ENCODE assay signal across 8 cellular contexts in genomic region chr3:9396301-9396631, GRCh38. TPM values are rescaled to one million over a fixed set of nuclear protein-coding genes. Genes with fewer than 3 reads are reported as not detected.
A peak's percentile ranks its signal among the peaks of the same experiment; 100 is the strongest.
DNase-seq lines count a peak whose midpoint lies in the region; TF ChIP-seq lines count a peak whose summit lies in the region.

No MANE protein-coding gene starts in this region.

- H3K36me3 ChIP-seq in MM.1S (replicated peaks; ENCODE audit: insufficient read depth, low read length) (peaks cover 10% of the 10 kb centered on the region; the same call in 1 of the 2 replicates), breast epithelium (no peaks in the 10 kb centered on the region)

- POLR2A ChIA-PET in HEK293T (lab: Yijun Ruan, JAX), result interaction anchor here (0.7 to 3.5 kb wide), 20 partner anchors 8 to 102 kb away, joined by 3 to 46 read pairs (median 4); partner anchors contain the start of gene THUMPD3

- peak; percentile 54 to 69 for DNase-seq in NCI-H2081 (lab: John Stamatoyannopoulos, UW)
- DNase-seq in NCI-H2081 treated with DMSO at 0.1 percent for 48 hours (lab: John Stamatoyannopoulos, UW), result no peak
- peak; percentile 69 for DNase-seq in HEK293T (ENCODE audit: extremely low spot score)
- DNase-seq in MM.1S, result peak; percentile 87
- DNase-seq in SKM-1 (lab: John Stamatoyannopoulos, UW; ENCODE audit: unreplicated experiment), result peak; percentile 78
- DNase-seq in breast epithelium (ENCODE audit: low spot score in 2 of 2), result peak; percentile 83 to 94
- DNase-seq in iris pigment epithelial cell (ENCODE audit: low read depth), result peak; percentile 99
- peak; percentile 49 to 74 (median 59) for DNase-seq in stimulated activated CD4-positive, alpha-beta T cell treated with anti-CD3 and anti-CD28 coated beads, Interleukin-1b, Interleukin-23, amount 100 ng/mL, for 24 hours (ENCODE audit: low read depth in 4 of 4, low spot score in 1 of 4)

- CTCF ChIA-PET in HEK293T (lab: Yijun Ruan, JAX), result no interaction called here

- peaks cover 86% of the 10 kb centered on the region for H3K79me2 ChIP-seq in MM.1S (ENCODE audit: low read length)

- H4K20me1 ChIP-seq in MM.1S (ENCODE audit: insufficient read depth, low read length), result peaks cover 52% of the 10 kb centered on the region

- H3K27ac ChIP-seq in MM.1S (ENCODE audit: low read length), result peak overlapping the region; percentile 88
- peak overlapping the region; percentile 100 for H3K27ac ChIP-seq in breast epithelium

- H3K27me3 ChIP-seq in MM.1S (replicated peaks; ENCODE audit: insufficient read depth, low read length) (no peaks in the 10 kb centered on the region), breast epithelium (no peaks in the 10 kb centered on the region)

- peak; percentile 16 for TF ChIP-seq POLR2A in breast epithelium (IDR thresholded peaks at IDR 0.05)

- no peak for TF ChIP-seq CTCF in MM.1S (IDR thresholded peaks at IDR 0.05; ENCODE audit: low read length)
- TF ChIP-seq CTCF in breast epithelium (IDR thresholded peaks at IDR 0.05), result no peak

- H3K9ac ChIP-seq in MM.1S (ENCODE audit: low read length), result peak overlapping the region; percentile 84

- peaks cover 29% of the 10 kb centered on the region for H3F3A ChIP-seq in MM.1S (ENCODE audit: insufficient read depth, low read length)

- H2AFZ ChIP-seq in MM.1S (ENCODE audit: low read length), result 0 out of 2 replicates have a peak overlapping the region, but pooled peaks have one; percentile 43

- intact Hi-C loops in breast epithelium (cut with DNase I; ENCODE audit: low total_unique reads), result loop anchor here (10.0 kb wide), 1 partner anchor 399 kb away; the partner anchor contains the start of genes ARPC4 and TADA3

- H3K4me3 ChIP-seq in MM.1S (ENCODE audit: low read length) (peak overlapping the region; percentile 84), breast epithelium (peak overlapping the region; percentile 95 to 97 (median 95))

- peak overlapping the region; percentile 65 for H3K4me2 ChIP-seq in MM.1S (ENCODE audit: low read depth, low read length)

- H3K9me2 ChIP-seq in MM.1S (replicated peaks; ENCODE audit: insufficient read depth, low read length), result no peaks in the 10 kb centered on the region

- H3K4me1 ChIP-seq in MM.1S (ENCODE audit: low read length) (peaks cover 53% of the 10 kb centered on the region), breast epithelium (peaks cover 3 to 26% of the 10 kb centered on the region in 2 donors)

- no peaks in the 10 kb centered on the region for H3K9me3 ChIP-seq in MM.1S (replicated peaks; ENCODE audit: insufficient read depth, low read length)
- no peaks in the 10 kb centered on the region for H3K9me3 ChIP-seq in breast epithelium

TF ChIP-seq in HEK293T, 16 proteins besides CTCF, POLR2A, EP300 and RAD21:
- TF ChIP-seq TARDBP (IDR thresholded peaks at IDR 0.05) (peak; percentile 73), ELF4 (IDR thresholded peaks at IDR 0.05) (no peak), CTBP1 (IDR thresholded peaks at IDR 0.05; ENCODE audit: borderline replicate concordance) (no peak), PKNOX1 (IDR thresholded peaks at IDR 0.05) (no peak), LEF1 (IDR thresholded peaks at IDR 0.05; ENCODE audit: borderline replicate concordance) (0 out of 2 replicates have a peak, but pooled peaks have one; percentile 76)

RNA-seq across cellular contexts. Expression of gene SETD5, which starts 1.1 kb away (rescaled TPM):
- total RNA-seq in breast epithelium, result 100 to 1,000 TPM in 2 of 3 donors, 10 to 100 TPM in 1; 63.0 to 135 (median 118) TPM

RNA-seq across cellular contexts. Expression of gene THUMPD3, which starts 33.4 kb away (rescaled TPM):
- total RNA-seq in breast epithelium, result 10 to 100 TPM; 22.2 to 36.4 (median 25.2) TPM
